In the genomic region with DNA sequence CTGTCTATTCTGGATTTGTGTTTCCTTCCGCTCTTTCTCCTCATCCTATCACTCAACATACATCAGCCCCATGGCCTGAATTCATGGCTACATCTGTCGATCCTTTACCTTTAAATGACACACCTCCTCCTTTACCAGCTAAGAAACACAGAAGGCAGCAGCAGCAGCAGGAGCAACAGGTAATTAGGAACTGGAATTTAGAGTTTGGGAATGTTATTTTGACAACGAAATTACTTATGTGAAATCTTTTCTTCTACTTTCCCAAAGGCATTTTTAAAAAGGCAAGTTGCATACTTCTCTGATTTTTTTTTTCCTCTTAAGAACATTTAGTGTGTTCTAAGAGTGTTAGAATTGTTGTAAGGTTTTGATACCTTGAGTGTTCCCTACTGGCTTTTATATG, we compare ENCODE assay signal across 20 cellular contexts. TPM values are rescaled to one million over a fixed set of nuclear protein-coding genes. Genes with fewer than 3 reads are reported as not detected.
DNase-seq lines count a peak whose midpoint lies in the region; ATAC-seq, FAIRE-seq and TF ChIP-seq lines count a peak whose summit lies in the region.
"Had no signal": no experiment of that assay in that cellular context is flagged by ENCODE, and none has a peak within 500 bp of the region (broad histone marks: within the 10 kb centered on the region; RNA-seq: fewer than 3 reads in every experiment).

No MANE protein-coding gene starts in this region.

- no peak for FAIRE-seq in frontal cortex (lab: Jason Lieb, UNC)
- FAIRE-seq: GM12891, H54 had no signal

- no peaks in the 10 kb centered on the region for H3K9me3 Mint-ChIP-seq in HFFc6
- H3K9me3 Mint-ChIP-seq: CD4-positive, alpha-beta memory T cell had no signal

- intact Hi-C loops in HCT116 (cut with micrococcal nuclease): no loop called here

- peaks cover 50% of the 10 kb centered on the region for H3K36me3 Mint-ChIP-seq in HFFc6 (ENCODE audit: low read depth)

- H2AFZ ChIP-seq in HCT116 (ENCODE audit: low read depth, low read length, poor library complexity, severe bottlenecking): no peak overlapping the region
- H2AFZ ChIP-seq in osteoblast (ENCODE audit: low read length): no peak overlapping the region

- peaks cover 38% of the 10 kb centered on the region for H3K4me1 Mint-ChIP-seq in HFFc6 (ENCODE audit: low read depth)
- H3K4me1 Mint-ChIP-seq: CD4-positive, alpha-beta memory T cell had no signal

- no peak for TF ChIP-seq POLR2A in HCT116 (IDR thresholded peaks at IDR 0.05; ENCODE audit: borderline replicate concordance, extremely low read depth, insufficient read depth, insufficient read length)

- RAD21 ChIA-PET in HCT116 (lab: Charles Lee; ENCODE audit: low non-redundant PET in 1 of 2, low total read pairs in 2 of 2, uncharacterized antibody in 2 of 2, unreplicated experiment in 2 of 2): no interaction called here

- ATAC-seq in HCT116: no peak

- DNase-seq in HCT116 (ENCODE audit: low read depth, low spot score) (no peak), HFFc6 (no peak), osteoblast (ENCODE audit: insufficient read length, low spot score, missing footprints) (peak; percentile 5), Kasumi-1 (lab: John Stamatoyannopoulos, UW) (no peak), frontal cortex (ENCODE audit: low spot score in 2 of 2) (no peak), NCI-H1105 (lab: John Stamatoyannopoulos, UW) (no peak)
- DNase-seq: C1 segment of cervical spinal cord; Calu3; CD4-positive, alpha-beta memory T cell; COR-L47; DMS53; DMS79 treated with DMSO at 0.1 percent for 48 hours; GF-D8; GOT3; HCEC 1CT had no signal

- H3K9ac ChIP-seq in HCT116 (ENCODE audit: low read length): no peak overlapping the region

- POLR2A ChIA-PET in HCT116 (lab: Charles Lee): interaction anchor here (1.4 kb wide), 1 partner anchor 45 kb away, joined by 3 read pairs; no protein-coding TSS in a partner anchor

- no peak for TF ChIP-seq CTCF in HCT116 (IDR thresholded peaks at IDR 0.05 in 2 of 3, conservative IDR thresholded peaks at IDR 0.05 in 1 of 3; ENCODE audit: borderline replicate concordance in 1 of 3, insufficient read depth in 1 of 3, low read depth in 2 of 3, low read length in 2 of 3)
- TF ChIP-seq CTCF in HFFc6 (IDR thresholded peaks at IDR 0.05): no peak
- TF ChIP-seq CTCF in osteoblast (IDR thresholded peaks at IDR 0.05; ENCODE audit: extremely low read depth, low read depth, low read length): no peak

- CTCF ChIA-PET in HCT116 (lab: Charles Lee): interaction anchor here (0.6 kb wide), 1 partner anchor 55 kb away, joined by 3 read pairs; no protein-coding TSS in a partner anchor

- H3K4me1 ChIP-seq in HCT116 (ENCODE audit: control insufficient read depth in 1 of 2, insufficient read depth in 2 of 2, low read length in 2 of 2): peaks cover 29 to 35% of the 10 kb centered on the region in 2 experiments
- peaks cover 4% of the 10 kb centered on the region for H3K4me1 ChIP-seq in osteoblast (ENCODE audit: insufficient read depth, low read length)

- no peaks in the 10 kb centered on the region for H3K9me2 ChIP-seq in HCT116 (ENCODE audit: insufficient read depth)

- H3K4me2 ChIP-seq in HCT116 (ENCODE audit: low read length) (no peak overlapping the region), osteoblast (ENCODE audit: insufficient read depth, low read length) (no peak overlapping the region)

- H3K27ac ChIP-seq in HCT116 (ENCODE audit: low read depth, low read length) (peak overlapping the region; percentile 75; the same call in 1 of the 2 replicates), osteoblast (ENCODE audit: low read depth, low read length) (no peak overlapping the region)

- H3K9me3 ChIP-seq in HCT116 (ENCODE audit: control insufficient read depth in 1 of 2, insufficient read depth in 1 of 2, low read depth in 1 of 2, low read length in 2 of 2) (no peaks in the 10 kb centered on the region), osteoblast (ENCODE audit: low read depth, low read length) (no peaks in the 10 kb centered on the region)

- H4K20me1 ChIP-seq in HCT116 (ENCODE audit: insufficient read depth) (no peaks in the 10 kb centered on the region), osteoblast (ENCODE audit: insufficient read depth, low read length) (no peaks in the 10 kb centered on the region)

- 0 out of 2 replicates have a peak overlapping the region, but pooled peaks have one; percentile 3 for H3K27ac Mint-ChIP-seq in HFFc6
- H3K27ac Mint-ChIP-seq: CD4-positive, alpha-beta memory T cell had no signal

- H3K79me2 ChIP-seq in HCT116 (ENCODE audit: insufficient read depth, low read length): no peaks in the 10 kb centered on the region
- peaks cover 7% of the 10 kb centered on the region for H3K79me2 ChIP-seq in osteoblast (ENCODE audit: insufficient read depth, low read length)

- TF ChIP-seq RAD21 in HCT116 (IDR thresholded peaks at IDR 0.05; ENCODE audit: low read depth): no peak

- no TSS peak for BruUV-seq in HCT116 (replicated peaks; lab: Mats Ljungman, UMichigan)

- H3K36me3 ChIP-seq in HCT116 (ENCODE audit: control insufficient read depth in 1 of 2, insufficient read depth in 2 of 2, low read length in 2 of 2): peaks cover 21 to 47% of the 10 kb centered on the region in 2 experiments
- H3K36me3 ChIP-seq in osteoblast (ENCODE audit: insufficient read depth, low read length): peaks cover 76% of the 10 kb centered on the region

- H3K4me3 Mint-ChIP-seq in HFFc6: no peak overlapping the region
- H3K4me3 Mint-ChIP-seq: CD4-positive, alpha-beta memory T cell had no signal

- no peak overlapping the region for H3K4me3 ChIP-seq in HCT116 (replicated peaks in 1 of 2; ENCODE audit: low read depth in 1 of 2, low read length in 2 of 2)
- H3K4me3 ChIP-seq in osteoblast (ENCODE audit: insufficient read depth, low read length): no peak overlapping the region

- H3K27me3 ChIP-seq in HCT116 (ENCODE audit: insufficient read depth, low read length) (no peaks in the 10 kb centered on the region), osteoblast (ENCODE audit: insufficient read depth, low read length) (no peaks in the 10 kb centered on the region)

- peaks cover 3% of the 10 kb centered on the region; the same call in 1 of the 2 replicates for H3K27me3 Mint-ChIP-seq in HFFc6 (ENCODE audit: insufficient read depth)

TF ChIP-seq in HCT116, 20 proteins besides CTCF, POLR2A, EP300 and RAD21:
- TF ChIP-seq EZH2 (IDR thresholded peaks at IDR 0.05): no peak
- TF ChIP-seq EGR1 (IDR thresholded peaks at IDR 0.05; ENCODE audit: low read depth): no peak
- no peak for TF ChIP-seq CEBPB (IDR thresholded peaks at IDR 0.05; ENCODE audit: low read depth)
- no peak for TF ChIP-seq ZBTB33 (IDR thresholded peaks at IDR 0.05; ENCODE audit: extremely low read depth, insufficient replicate concordance, low read length)
- TF ChIP-seq, protein P1, sequence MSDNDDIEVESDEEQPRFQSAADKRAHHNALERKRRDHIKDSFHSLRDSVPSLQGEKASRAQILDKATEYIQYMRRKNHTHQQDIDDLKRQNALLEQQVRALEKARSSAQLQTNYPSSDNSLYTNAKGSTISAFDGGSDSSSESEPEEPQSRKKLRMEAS (IDR thresholded peaks at IDR 0.05): no peak
- TF ChIP-seq SIN3A (IDR thresholded peaks at IDR 0.05; ENCODE audit: low read depth): no peak
- TF ChIP-seq YY1 (IDR thresholded peaks at IDR 0.05; ENCODE audit: extremely low read depth, insufficient replicate concordance, low read depth, low read length): no peak
- TF ChIP-seq POLR2AphosphoS5 (IDR thresholded peaks at IDR 0.05; ENCODE audit: low read depth, low read length): no peak
TF ChIP-seq in HCT116: peak in this region for 0.

RNA-seq across cellular contexts. Expression of gene ABHD10, which starts 29.1 kb away (rescaled TPM):
- 295 TPM for total RNA-seq in HCT116 (2021; ENCODE audit: unreplicated experiment)
- 142 and 150 TPM in 2 replicates for polyA plus RNA-seq in HCT116 (2012)
- 10 to 100 TPM; 39.5 to 44.5 (median 41.3) TPM for total RNA-seq in HFFc6 (2021; fragmentation: NEBNext Ultra II Directional; extraction: Animal tissue kit (Norgen Biotek cat#: 25700))
- total RNA-seq in osteoblast: 22.8 and 23.6 TPM in 2 replicates
- total RNA-seq in frontal cortex: 85.6 TPM

RNA-seq across cellular contexts. Expression of gene TAGLN3, which starts 49.0 kb away (rescaled TPM):
- 0.64 TPM for total RNA-seq in HCT116 (2021; ENCODE audit: unreplicated experiment)
- 0.35 and 0.47 TPM in 2 replicates for polyA plus RNA-seq in HCT116 (2012)
- total RNA-seq in HFFc6 (2021; fragmentation: NEBNext Ultra II Directional; extraction: Animal tissue kit (Norgen Biotek cat#: 25700)): under 1 TPM in 3 of 6 experiments, not detected in 3; 0.26 to 0.63 (median 0.43) TPM
- not detected in 2 replicates for total RNA-seq in osteoblast
- 174 TPM for total RNA-seq in frontal cortex
- total RNA-seq: A172; Calu3; CD4-positive, alpha-beta memory T cell; G401 had no signal
- polyA plus RNA-seq: BJ; CD4-positive, alpha-beta memory T cell had no signal

Comparison
In these comparisons a context has a peak if more than half of its experiments do, and no peak if none do; other contexts are left out.
1. RNA of gene TAGLN3, which starts 49.0 kb away (total RNA-seq): 174 TPM in frontal cortex (single experiment); 0.64 TPM in HCT116 (single experiment), 0.26 to 0.63 TPM in HFFc6 and not detected in osteoblast; every median in the first group is over 100 times any median in the second.